29 cellular contexts compared by ENCODE assay signal in the genomic region with DNA sequence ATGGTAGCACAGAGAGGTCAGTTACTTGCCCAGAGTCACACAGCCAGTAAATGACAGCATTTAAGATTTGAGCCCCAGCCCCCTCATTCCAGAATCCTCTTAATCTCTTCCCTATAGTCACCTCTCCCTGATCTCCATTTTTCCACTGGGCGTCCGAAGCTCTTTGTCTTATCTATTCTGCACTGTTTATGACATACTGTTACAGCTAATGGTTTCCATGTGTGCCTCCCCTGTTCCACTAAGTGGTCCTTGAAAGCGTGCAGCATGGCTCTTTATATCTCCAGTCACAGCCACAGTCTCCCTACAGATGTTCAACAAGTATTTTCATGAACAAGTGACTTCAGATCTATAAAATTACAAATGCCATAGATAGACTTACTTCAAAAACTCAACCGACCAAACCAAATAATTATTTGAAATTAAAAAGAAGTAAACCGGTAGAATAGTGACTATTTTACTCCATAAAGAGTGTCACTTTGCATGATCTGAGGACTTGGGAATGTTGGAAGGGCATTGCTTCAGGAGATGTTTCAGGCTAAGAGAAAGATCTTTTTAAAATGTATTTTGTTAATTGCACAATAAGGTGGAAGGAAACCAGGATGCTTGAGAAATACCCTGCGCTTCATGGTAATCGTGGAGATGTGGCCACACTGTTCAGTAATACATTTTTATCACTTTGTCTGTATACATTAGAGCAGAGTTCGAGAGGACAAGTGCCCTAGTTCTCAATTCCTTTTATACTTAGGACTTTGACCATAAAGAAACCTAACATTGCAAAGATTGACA.
DNase-seq lines count a peak whose midpoint lies in the region; ATAC-seq and TF ChIP-seq lines count a peak whose summit lies in the region.
"Had no signal": no experiment of that assay in that cellular context is flagged by ENCODE, and none has a peak within 500 bp of the region (broad histone marks: within the 10 kb centered on the region; RNA-seq: fewer than 3 reads in every experiment).

No MANE protein-coding gene starts in this region.

- DNase-seq in AG10803 (ENCODE audit: low read depth) (peak; percentile 81), IMR-90 (peak; percentile 26), fibroblast of mammary gland (ENCODE audit: low read depth) (peak; percentile 36), left kidney (ENCODE audit: low read depth, low spot score) (peak; percentile 16), NCI-H2081 treated with DMSO at 0.1 percent for 48 hours (lab: John Stamatoyannopoulos, UW) (no peak), NCI-H510A treated with DMSO at 0.1 percent for 48 hours (lab: John Stamatoyannopoulos, UW) (no peak), amygdala (lab: John Stamatoyannopoulos, UW) (no peak)
- DNase-seq: ACHN; activated CD4-positive, alpha-beta T cell treated with anti-CD3 and anti-CD28 coated beads, Interleukin-2, amount 10 ng/mL, durations not matched to agents 7 days and 5 days; activated gamma-delta T cell treated with Interleukin-2 at 50 U/mL for 16 hours; activated naive CD8-positive, alpha-beta T cell treated with anti-CD3 and anti-CD28 coated beads, Interleukin-2, amount 50 U/mL, for 24 hours; activated T-cell treated with anti-CD3 and anti-CD28 coated beads, Interleukin-2, amount 50 U/mL, for 4 hours; colonic mucosa; effector CD8-positive, alpha-beta T cell; HFFc6; islet precursor cell; lower lobe of right lung; NCI-H146; NCI-H2171; NCI-H526; SIG-M5; spleen had no signal

- no peak overlapping the region for H3K56ac ChIP-seq in IMR-90 (ENCODE audit: extremely low read depth, insufficient read depth, low read length)

- H2AFZ ChIP-seq in IMR-90 (replicated peaks; ENCODE audit: low read length, poor library complexity), result no peak overlapping the region
- H2AFZ ChIP-seq: GM23338, neural progenitor cell, parathyroid adenoma had no signal

- intact Hi-C loops in IMR-90 (cut with micrococcal nuclease), result no loop called here

- H3K27me3 ChIP-seq in IMR-90 (ENCODE audit: control insufficient read depth, insufficient read depth, low read length), result no peaks in the 10 kb centered on the region
- H3K27me3 ChIP-seq: colonic mucosa, neural progenitor cell, spleen had no signal

- H2BK120ac ChIP-seq in IMR-90 (ENCODE audit: low read depth, low read length), result no peak overlapping the region

- no peak overlapping the region for H2BK20ac ChIP-seq in IMR-90 (ENCODE audit: low read depth, low read length)

- no peak overlapping the region for H4K8ac ChIP-seq in IMR-90 (ENCODE audit: low read depth in 2 of 2, low read length in 2 of 2)

- H3K9ac ChIP-seq in IMR-90 (ENCODE audit: low read depth, low read length), result 0 out of 2 replicates have a peak overlapping the region, but pooled peaks have one; percentile 49
- H3K9ac ChIP-seq: neural progenitor cell, parathyroid adenoma had no signal

- H3K36me3 ChIP-seq in IMR-90 (ENCODE audit: control insufficient read depth, insufficient read depth, low read length), result no peaks in the 10 kb centered on the region
- H3K36me3 ChIP-seq: colonic mucosa, lower lobe of right lung, neural progenitor cell, spleen had no signal

- H2AK9ac ChIP-seq in IMR-90 (replicated peaks; ENCODE audit: low read depth, low read length, poor library complexity), result no peak overlapping the region

- CTCF ChIA-PET in IMR-90 (lab: Yijun Ruan, JAX), result no interaction called here

- H3K14ac ChIP-seq in IMR-90 (replicated peaks; ENCODE audit: low read depth, low read length), result no peak overlapping the region

- H4K5ac ChIP-seq in IMR-90 (ENCODE audit: low read depth, low read length), result no peak overlapping the region

- no peak overlapping the region for H2BK5ac ChIP-seq in IMR-90 (ENCODE audit: low read depth, low read length, poor library complexity, severe bottlenecking)

- 40% methylated on average over 1 of the region's 8 CpGs; no CpG with 5 or more reads in 1 of the 2 experiments for WGBS in IMR-90 (ENCODE audit: extremely low coverage in 2 of 2, insufficient read length in 1 of 2), 2 experiments

- H3K4me2 ChIP-seq in IMR-90 (ENCODE audit: low read depth, low read length), result peak overlapping the region; percentile 47; the same call in 1 of the 2 replicates
- H3K4me2 ChIP-seq: GM23338, neural progenitor cell had no signal

- H4K91ac ChIP-seq in IMR-90 (ENCODE audit: insufficient read depth, low read depth, low read length), result no peak overlapping the region

- peaks cover 12 to 25% of the 10 kb centered on the region in 2 experiments; a peak in 2 of 4 replicates for H3K79me1 ChIP-seq in IMR-90 (ENCODE audit: low read depth in 1 of 2, low read length in 2 of 2)

- H3K4me3 ChIP-seq in AG10803 (ENCODE audit: low read length), result peak overlapping the region; percentile 11; the same call in 1 of the 2 replicates
- no peak overlapping the region for H3K4me3 ChIP-seq in IMR-90 (ENCODE audit: insufficient read depth, low read depth, low read length)
- no peak overlapping the region for H3K4me3 ChIP-seq in fibroblast of mammary gland (ENCODE audit: control insufficient read depth, low read depth, low read length)
- H3K4me3 ChIP-seq: colonic mucosa, GM12878, GM23338, lower lobe of right lung, neural progenitor cell, spleen had no signal

- H3K4me1 ChIP-seq in IMR-90 (ENCODE audit: control insufficient read depth, insufficient read depth, low read length), result peaks cover 5% of the 10 kb centered on the region
- H3K4me1 ChIP-seq: colonic mucosa, neural progenitor cell, parathyroid adenoma, spleen had no signal

- TF ChIP-seq POLR2A in IMR-90 (IDR thresholded peaks at IDR 0.05; ENCODE audit: low read depth, low read length), result no peak

- no peaks in the 10 kb centered on the region for H3K9me3 ChIP-seq in IMR-90 (ENCODE audit: control insufficient read depth, insufficient read depth, low read length)
- H3K9me3 ChIP-seq: colonic mucosa, lower lobe of right lung had no signal

- dilution Hi-C loops in IMR-90 (cut with HindIII; ENCODE audit: low sequenced_read_pairs, unreplicated experiment), result no loop called here

- H3K27ac ChIP-seq in IMR-90 (ENCODE audit: insufficient read depth, low read length), result no peak overlapping the region
- H3K27ac ChIP-seq: colonic mucosa, lower lobe of right lung, neural progenitor cell, parathyroid adenoma, spleen had no signal

- no peak overlapping the region for H3K4ac ChIP-seq in IMR-90 (ENCODE audit: low read depth, low read length)

- no peak overlapping the region for H3K18ac ChIP-seq in IMR-90 (ENCODE audit: low read depth, low read length)

- no peak overlapping the region for H2AK5ac ChIP-seq in IMR-90 (ENCODE audit: low read depth, low read length)

- H2BK15ac ChIP-seq in IMR-90 (ENCODE audit: low read depth, low read length), result no peak overlapping the region

- no peak for TF ChIP-seq RAD21 in IMR-90 (IDR thresholded peaks at IDR 0.05; ENCODE audit: low read length)

- POLR2A ChIA-PET in IMR-90 (lab: Charles Lee; ENCODE audit: unreplicated experiment), result no interaction called here

- no peaks in the 10 kb centered on the region for H3K9me1 ChIP-seq in IMR-90 (ENCODE audit: insufficient read depth, low read length)

- H3K23ac ChIP-seq in IMR-90 (ENCODE audit: low read depth, low read length), result no peak overlapping the region

- H4K20me1 ChIP-seq in IMR-90 (ENCODE audit: insufficient read depth, low read length), result no peaks in the 10 kb centered on the region

- ATAC-seq in IMR-90 (ENCODE audit: low read depth), result peak; percentile 44
- ATAC-seq in HG02623 (IDR thresholded peaks at IDR 0.05; ENCODE audit: unreplicated experiment), result no peak
- ATAC-seq: activated naive CD8-positive, alpha-beta T cell treated with anti-CD3 and anti-CD28 coated beads, Interleukin-2, amount 50 U/mL, for 24 hours; activated T-cell treated with anti-CD3 and anti-CD28 coated beads, Interleukin-2, amount 50 U/mL, for 4 hours; GM12878; GM23338; HepG2; lower lobe of right lung; WTC11 had no signal

- TF ChIP-seq CTCF in AG10803 (conservative IDR thresholded peaks at IDR 0.05; ENCODE audit: low read length) (no peak), IMR-90 (conservative IDR thresholded peaks at IDR 0.05; ENCODE audit: low read depth, low read length) (no peak), fibroblast of mammary gland (conservative IDR thresholded peaks at IDR 0.05; ENCODE audit: control insufficient read depth, insufficient read depth, low read depth, low read length) (no peak)

- in situ Hi-C loops in IMR-90 (cut with MboI; ENCODE audit: low sequenced_read_pairs), result no loop called here

- BruUV-seq in IMR-90 (replicated peaks; lab: Mats Ljungman, UMichigan), result no TSS peak

TF ChIP-seq in IMR-90, 13 proteins besides CTCF, POLR2A, EP300 and RAD21:
- TF ChIP-seq CEBPB (IDR thresholded peaks at IDR 0.05; ENCODE audit: low read depth, low read length) (peak; percentile 82), BHLHE40 (IDR thresholded peaks at IDR 0.05; ENCODE audit: low read depth, low read length) (no peak)

Comparison
In these comparisons a context has a peak if more than half of its experiments do, and no peak if none do; other contexts are left out.
1. DNase-seq: peak in AG10803 (single experiment), IMR-90 (single experiment), fibroblast of mammary gland (single experiment) and left kidney (single experiment); none in NCI-H2081 treated with DMSO at 0.1 percent for 48 hours (single experiment), NCI-H510A treated with DMSO at 0.1 percent for 48 hours (single experiment) and amygdala (0 of 56).